Comparison of ENCODE assay signal across 37 cellular contexts in genomic region chr7:33623267-33623666, GRCh38.
"Had no signal": no experiment of that assay in that cellular context is flagged by ENCODE, and none has a peak within 500 bp of the region (broad histone marks: within the 10 kb centered on the region; RNA-seq: fewer than 3 reads in every experiment).

No MANE protein-coding gene starts in this region.

- H3K4me2 ChIP-seq: smooth muscle cell had no signal

- H3K36me3 ChIP-seq: breast epithelium, esophagus squamous epithelium, heart left ventricle, pancreas, sigmoid colon, thyroid gland, upper lobe of left lung, vagina had no signal

- H3K27me3 ChIP-seq: breast epithelium, esophagus squamous epithelium, heart left ventricle, pancreas, sigmoid colon, thyroid gland, upper lobe of left lung, vagina had no signal

- H3K4me1 ChIP-seq: breast epithelium, esophagus squamous epithelium, heart left ventricle, pancreas, psoas muscle, thyroid gland, upper lobe of left lung, vagina had no signal

- DNase-seq: activated B cell treated with CpG ODN at 0.5 μM for 24 hours; activated CD4-positive, alpha-beta T cell treated with anti-CD3 and anti-CD28 coated beads, Interleukin-2, amount 50 U/mL, for 1 hour; activated CD8-positive, alpha-beta T cell treated with anti-CD3 and anti-CD28 coated beads for 36 hours; activated gamma-delta T cell treated with Interleukin-2 at 50 U/mL for 16 hours; activated naive CD4-positive, alpha-beta T cell treated with anti-CD3 and anti-CD28 coated beads, Interleukin-2, amount 50 U/mL, for 16 hours; activated naive CD8-positive, alpha-beta T cell treated with anti-CD3 and anti-CD28 coated beads, Interleukin-2, amount 50 U/mL, for 24 hours; activated T-cell treated with anti-CD3 and anti-CD28 coated beads, Interleukin-2, amount 50 U/mL, for 4 hours; central memory CD4-positive, alpha-beta T cell; effector CD8-positive, alpha-beta T cell; esophagus squamous epithelium; foreskin fibroblast; heart left ventricle; hypothalamus; immature natural killer cell; kidney; left colon; mammary epithelial cell; naive thymus-derived CD8-positive, alpha-beta T cell; nucleus accumbens; pancreas; psoas muscle; sigmoid colon; stimulated activated CD4-positive, alpha-beta T cell treated with anti-CD3 and anti-CD28 coated beads, Interleukin-1b, Interleukin-23, amount 100 ng/mL, for 48 hours; stimulated activated CD4-positive, alpha-beta T cell treated with anti-CD3 and anti-CD28 coated beads, Interleukin-4, amount 100 ng/mL, for 4 hours; stimulated activated CD8-positive, alpha-beta memory T cell treated with anti-CD3 and anti-CD28 coated beads, Interleukin-4, amount 100 ng/mL, for 48 hours; stimulated activated naive CD8-positive, alpha-beta T cell treated with anti-CD3 and anti-CD28 coated beads, Interleukin-15, amount 100 ng/mL, for 72 hours; substantia nigra; T-helper 17 cell; T1000; thyroid gland; upper lobe of left lung had no signal

- H3K9me3 ChIP-seq: pancreas, sigmoid colon, thyroid gland, vagina had no signal

- H3K27ac ChIP-seq: breast epithelium, epithelial cell of prostate, esophagus squamous epithelium, heart left ventricle, pancreas, psoas muscle, thyroid gland, upper lobe of left lung, vagina had no signal

- H3K4me3 ChIP-seq: breast epithelium, esophagus squamous epithelium, heart left ventricle, pancreas, psoas muscle, sigmoid colon, smooth muscle cell, thyroid gland, upper lobe of left lung, vagina had no signal

- ATAC-seq: activated CD8-positive, alpha-beta T cell treated with anti-CD3 and anti-CD28 coated beads for 36 hours; activated naive CD8-positive, alpha-beta T cell treated with anti-CD3 and anti-CD28 coated beads, Interleukin-2, amount 50 U/mL, for 24 hours; activated T-cell treated with anti-CD3 and anti-CD28 coated beads, Interleukin-2, amount 50 U/mL, for 4 hours; activated T-helper 17 cell treated with anti-CD3 and anti-CD28 coated beads, Interleukin-2, amount 50 U/mL, for 72 hours; heart left ventricle; left colon; naive thymus-derived CD8-positive, alpha-beta T cell; pancreas; psoas muscle; stimulated activated memory B cell treated with anti-CD40 and anti-IgM and Interleukin-4, amounts not matched to agents 10 μg/mL and 1 μg/mL and 100 μg/mL, for 72 hours; stimulated activated naive CD8-positive, alpha-beta T cell treated with anti-CD3 and anti-CD28 coated beads, Interleukin-15, amount 100 ng/mL, for 72 hours; T-helper 17 cell had no signal
